In genomic region chr1:86714159-86714558, GRCh38 we compare ENCODE assay signal across 1 cellular context.
TF ChIP-seq lines count a peak whose summit lies in the region.

No MANE protein-coding gene starts in this region.

TF ChIP-seq in GM23338, 12 proteins besides CTCF, POLR2A, EP300 and RAD21 (continued from another document):
- TF ChIP-seq, protein P1, sequence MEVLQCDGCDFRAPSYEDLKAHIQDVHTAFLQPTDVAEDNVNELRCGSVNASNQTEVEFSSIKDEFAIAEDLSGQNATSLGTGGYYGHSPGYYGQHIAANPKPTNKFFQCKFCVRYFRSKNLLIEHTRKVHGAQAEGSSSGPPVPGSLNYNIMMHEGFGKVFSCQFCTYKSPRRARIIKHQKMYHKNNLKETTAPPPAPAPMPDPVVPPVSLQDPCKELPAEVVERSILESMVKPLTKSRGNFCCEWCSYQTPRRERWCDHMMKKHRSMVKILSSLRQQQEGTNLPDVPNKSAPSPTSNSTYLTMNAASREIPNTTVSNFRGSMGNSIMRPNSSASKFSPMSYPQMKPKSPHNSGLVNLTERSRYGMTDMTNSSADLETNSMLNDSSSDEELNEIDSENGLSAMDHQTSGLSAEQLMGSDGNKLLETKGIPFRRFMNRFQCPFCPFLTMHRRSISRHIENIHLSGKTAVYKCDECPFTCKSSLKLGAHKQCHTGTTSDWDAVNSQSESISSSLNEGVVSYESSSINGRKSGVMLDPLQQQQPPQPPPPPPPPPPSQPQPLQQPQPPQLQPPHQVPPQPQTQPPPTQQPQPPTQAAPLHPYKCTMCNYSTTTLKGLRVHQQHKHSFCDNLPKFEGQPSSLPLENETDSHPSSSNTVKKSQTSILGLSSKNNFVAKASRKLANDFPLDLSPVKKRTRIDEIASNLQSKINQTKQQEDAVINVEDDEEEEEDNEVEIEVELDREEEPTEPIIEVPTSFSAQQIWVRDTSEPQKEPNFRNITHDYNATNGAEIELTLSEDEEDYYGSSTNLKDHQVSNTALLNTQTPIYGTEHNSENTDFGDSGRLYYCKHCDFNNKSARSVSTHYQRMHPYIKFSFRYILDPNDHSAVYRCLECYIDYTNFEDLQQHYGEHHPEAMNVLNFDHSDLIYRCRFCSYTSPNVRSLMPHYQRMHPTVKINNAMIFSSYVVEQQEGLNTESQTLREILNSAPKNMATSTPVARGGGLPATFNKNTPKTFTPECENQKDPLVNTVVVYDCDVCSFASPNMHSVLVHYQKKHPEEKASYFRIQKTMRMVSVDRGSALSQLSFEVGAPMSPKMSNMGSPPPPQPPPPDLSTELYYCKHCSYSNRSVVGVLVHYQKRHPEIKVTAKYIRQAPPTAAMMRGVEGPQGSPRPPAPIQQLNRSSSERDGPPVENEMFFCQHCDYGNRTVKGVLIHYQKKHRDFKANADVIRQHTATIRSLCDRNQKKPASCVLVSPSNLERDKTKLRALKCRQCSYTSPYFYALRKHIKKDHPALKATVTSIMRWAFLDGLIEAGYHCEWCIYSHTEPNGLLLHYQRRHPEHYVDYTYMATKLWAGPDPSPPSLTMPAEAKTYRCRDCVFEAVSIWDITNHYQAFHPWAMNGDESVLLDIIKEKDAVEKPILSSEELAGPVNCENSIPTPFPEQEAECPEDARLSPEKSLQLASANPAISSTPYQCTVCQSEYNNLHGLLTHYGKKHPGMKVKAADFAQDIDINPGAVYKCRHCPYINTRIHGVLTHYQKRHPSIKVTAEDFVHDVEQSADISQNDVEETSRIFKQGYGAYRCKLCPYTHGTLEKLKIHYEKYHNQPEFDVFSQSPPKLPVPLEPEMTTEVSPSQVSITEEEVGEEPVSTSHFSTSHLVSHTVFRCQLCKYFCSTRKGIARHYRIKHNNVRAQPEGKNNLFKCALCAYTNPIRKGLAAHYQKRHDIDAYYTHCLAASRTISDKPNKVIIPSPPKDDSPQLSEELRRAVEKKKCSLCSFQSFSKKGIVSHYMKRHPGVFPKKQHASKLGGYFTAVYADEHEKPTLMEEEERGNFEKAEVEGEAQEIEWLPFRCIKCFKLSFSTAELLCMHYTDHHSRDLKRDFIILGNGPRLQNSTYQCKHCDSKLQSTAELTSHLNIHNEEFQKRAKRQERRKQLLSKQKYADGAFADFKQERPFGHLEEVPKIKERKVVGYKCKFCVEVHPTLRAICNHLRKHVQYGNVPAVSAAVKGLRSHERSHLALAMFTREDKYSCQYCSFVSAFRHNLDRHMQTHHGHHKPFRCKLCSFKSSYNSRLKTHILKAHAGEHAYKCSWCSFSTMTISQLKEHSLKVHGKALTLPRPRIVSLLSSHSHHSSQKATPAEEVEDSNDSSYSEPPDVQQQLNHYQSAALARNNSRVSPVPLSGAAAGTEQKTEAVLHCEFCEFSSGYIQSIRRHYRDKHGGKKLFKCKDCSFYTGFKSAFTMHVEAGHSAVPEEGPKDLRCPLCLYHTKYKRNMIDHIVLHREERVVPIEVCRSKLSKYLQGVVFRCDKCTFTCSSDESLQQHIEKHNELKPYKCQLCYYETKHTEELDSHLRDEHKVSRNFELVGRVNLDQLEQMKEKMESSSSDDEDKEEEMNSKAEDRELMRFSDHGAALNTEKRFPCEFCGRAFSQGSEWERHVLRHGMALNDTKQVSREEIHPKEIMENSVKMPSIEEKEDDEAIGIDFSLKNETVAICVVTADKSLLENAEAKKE (CRISPR knock-in tag; IDR thresholded peaks at IDR 0.05): no peak
- TF ChIP-seq REST (IDR thresholded peaks at IDR 0.05; ENCODE audit: unreplicated experiment) (no peak), NANOG (IDR thresholded peaks at IDR 0.05; ENCODE audit: borderline replicate concordance) (no peak), POLR2AphosphoS5 (IDR thresholded peaks at IDR 0.05; ENCODE audit: low read depth) (no peak), ZNF331 (CRISPR knock-in tag; IDR thresholded peaks at IDR 0.05; ENCODE audit: low read depth) (no peak), ZNF114 (CRISPR knock-in tag; IDR thresholded peaks at IDR 0.05) (no peak), EZH2 (IDR thresholded peaks at IDR 0.05; ENCODE audit: low read depth, unreplicated experiment) (no peak), STAT1 (IDR thresholded peaks at IDR 0.05; ENCODE audit: unreplicated experiment) (no peak), JUNB (IDR thresholded peaks at IDR 0.05; ENCODE audit: unreplicated experiment) (no peak)
